In genomic region chr6:134245691-134246090, GRCh38 we compare ENCODE assay signal across 17 cellular contexts.
DNase-seq lines count a peak whose midpoint lies in the region; ATAC-seq and TF ChIP-seq lines count a peak whose summit lies in the region.
"Had no signal": no experiment of that assay in that cellular context is flagged by ENCODE, and none has a peak within 500 bp of the region (broad histone marks: within the 10 kb centered on the region; RNA-seq: fewer than 3 reads in every experiment).

No MANE protein-coding gene starts in this region.

- H3K27ac Mint-ChIP-seq in activated naive CD4-positive, alpha-beta T cell treated with anti-CD3 and anti-CD28 coated beads, Interleukin-2, amount 10 ng/mL, durations not matched to agents 7 days and 5 days = peak overlapping the region; percentile 64
- H3K27ac Mint-ChIP-seq in effector memory CD8-positive, alpha-beta T cell = peak overlapping the region; percentile 94
- H3K27ac Mint-ChIP-seq in stimulated activated effector memory CD8-positive, alpha-beta T cell treated with anti-CD3 and anti-CD28 coated beads, Interleukin-12 subunit alpha, Interleukin-12 subunit beta, amount 100 ng/mL, for 72 hours = peak overlapping the region; percentile 26

- no peak for TF ChIP-seq CTCF in RWPE1 (conservative IDR thresholded peaks at IDR 0.05; ENCODE audit: low read depth)

- H3K27me3 Mint-ChIP-seq in activated naive CD4-positive, alpha-beta T cell treated with anti-CD3 and anti-CD28 coated beads, Interleukin-2, amount 10 ng/mL, durations not matched to agents 7 days and 5 days = no peaks in the 10 kb centered on the region
- no peaks in the 10 kb centered on the region for H3K27me3 Mint-ChIP-seq in effector memory CD8-positive, alpha-beta T cell

- peaks cover 3% of the 10 kb centered on the region for H3K9me3 Mint-ChIP-seq in activated naive CD4-positive, alpha-beta T cell treated with anti-CD3 and anti-CD28 coated beads, Interleukin-2, amount 10 ng/mL, durations not matched to agents 7 days and 5 days
- H3K9me3 Mint-ChIP-seq in effector memory CD8-positive, alpha-beta T cell = peaks cover 0 to 9% of the 10 kb centered on the region in 2 donors
- H3K9me3 Mint-ChIP-seq in stimulated activated effector memory CD8-positive, alpha-beta T cell treated with anti-CD3 and anti-CD28 coated beads, Interleukin-12 subunit alpha, Interleukin-12 subunit beta, amount 100 ng/mL, for 72 hours = peaks cover 6% of the 10 kb centered on the region

- POLR2A ChIA-PET in RWPE1 (lab: Yijun Ruan, JAX; ENCODE audit: low non-redundant PET) = no interaction called here

- peaks cover 77% of the 10 kb centered on the region for H3K4me1 Mint-ChIP-seq in activated naive CD4-positive, alpha-beta T cell treated with anti-CD3 and anti-CD28 coated beads, Interleukin-2, amount 10 ng/mL, durations not matched to agents 7 days and 5 days
- H3K4me1 Mint-ChIP-seq in effector memory CD8-positive, alpha-beta T cell (ENCODE audit: low read depth in 2 of 2) = peaks cover 34 to 42% of the 10 kb centered on the region in 2 donors
- H3K4me1 Mint-ChIP-seq in stimulated activated effector memory CD8-positive, alpha-beta T cell treated with anti-CD3 and anti-CD28 coated beads, Interleukin-12 subunit alpha, Interleukin-12 subunit beta, amount 100 ng/mL, for 72 hours = peaks cover 43% of the 10 kb centered on the region

- no peak overlapping the region for H3K4me3 Mint-ChIP-seq in activated naive CD4-positive, alpha-beta T cell treated with anti-CD3 and anti-CD28 coated beads, Interleukin-2, amount 10 ng/mL, durations not matched to agents 7 days and 5 days
- no peak overlapping the region for H3K4me3 Mint-ChIP-seq in effector memory CD8-positive, alpha-beta T cell
- no peak overlapping the region for H3K4me3 Mint-ChIP-seq in stimulated activated effector memory CD8-positive, alpha-beta T cell treated with anti-CD3 and anti-CD28 coated beads, Interleukin-12 subunit alpha, Interleukin-12 subunit beta, amount 100 ng/mL, for 72 hours
- H3K4me3 Mint-ChIP-seq: activated T-cell treated with anti-CD3 and anti-CD28 coated beads, Interleukin-2, amount 50 U/mL, for 72 hours had no signal

- CTCF ChIA-PET in activated naive CD4-positive, alpha-beta T cell treated with anti-CD3 and anti-CD28 coated beads, Interleukin-2, amount 10 ng/mL, durations not matched to agents 7 days and 5 days (lab: Charles Lee) = interaction anchor here (1.0 kb wide), 1 partner anchor 899 kb away, joined by 4 read pairs; no protein-coding TSS in a partner anchor
- CTCF ChIA-PET in RWPE1 (lab: Yijun Ruan, JAX) = no interaction called here

- H3K36me3 Mint-ChIP-seq in activated naive CD4-positive, alpha-beta T cell treated with anti-CD3 and anti-CD28 coated beads, Interleukin-2, amount 10 ng/mL, durations not matched to agents 7 days and 5 days = peaks cover 28% of the 10 kb centered on the region
- no peaks in the 10 kb centered on the region for H3K36me3 Mint-ChIP-seq in effector memory CD8-positive, alpha-beta T cell (ENCODE audit: insufficient read depth)
- H3K36me3 Mint-ChIP-seq in stimulated activated effector memory CD8-positive, alpha-beta T cell treated with anti-CD3 and anti-CD28 coated beads, Interleukin-12 subunit alpha, Interleukin-12 subunit beta, amount 100 ng/mL, for 72 hours = peaks cover 3% of the 10 kb centered on the region

- ATAC-seq in effector memory CD8-positive, alpha-beta T cell (replicated peaks) = no peak
- ATAC-seq in stimulated activated effector memory CD8-positive, alpha-beta T cell treated with anti-CD3 and anti-CD28 coated beads, Interleukin-12 subunit alpha, Interleukin-12 subunit beta, amount 100 ng/mL, for 72 hours = no peak
- ATAC-seq in HG03521 (IDR thresholded peaks at IDR 0.05; ENCODE audit: unreplicated experiment) = no peak
- ATAC-seq in GM18519 (IDR thresholded peaks at IDR 0.05; ENCODE audit: low FRiP score, unreplicated experiment) = no peak
- ATAC-seq: activated T-cell treated with anti-CD3 and anti-CD28 coated beads, Interleukin-2, amount 50 U/mL, for 72 hours had no signal

- DNase-seq in activated naive CD4-positive, alpha-beta T cell treated with anti-CD3 and anti-CD28 coated beads, Interleukin-2, amount 10 ng/mL, durations not matched to agents 7 days and 5 days = no peak
- DNase-seq in activated naive CD4-positive, alpha-beta T cell treated with Interleukin-2 at 50 U/mL for 16 hours = no peak
- DNase-seq in RWPE1 (ENCODE audit: low spot score) = no peak
- DNase-seq in effector memory CD8-positive, alpha-beta T cell = no peak
- no peak for DNase-seq in stimulated activated effector memory CD8-positive, alpha-beta T cell treated with anti-CD3 and anti-CD28 coated beads, Interleukin-12 subunit alpha, Interleukin-12 subunit beta, amount 100 ng/mL, for 72 hours (ENCODE audit: low spot score in 2 of 2)
- DNase-seq in hypothalamus (lab: John Stamatoyannopoulos, UW) = no peak
- DNase-seq: activated CD4-positive, alpha-beta T cell treated with anti-CD3 and anti-CD28 coated beads, Interleukin-2, amount 50 U/mL, for 48 hours; activated T-cell treated with anti-CD3 and anti-CD28 coated beads, Interleukin-2, amount 50 U/mL, for 72 hours; amygdala; COR-L47; NCI-H2029 treated with DMSO at 0.1 percent for 48 hours; NCI-H524; nucleus accumbens had no signal

- H3K27ac ChIP-seq in RWPE1 = peak overlapping the region; percentile 47; the same call in 1 of the 2 replicates
- H3K27ac ChIP-seq: right atrium auricular region, SJSA1 had no signal

Comparison
In these comparisons a context has a peak if more than half of its experiments do, and no peak if none do; other contexts are left out.
1. H3K27ac Mint-ChIP-seq: peak in every context shown above with its lines; median percentile 94 in effector memory CD8-positive, alpha-beta T cell; 64 in activated naive CD4-positive, alpha-beta T cell treated with anti-CD3 and anti-CD28 coated beads, Interleukin-2, amount 10 ng/mL, durations not matched to agents 7 days and 5 days; 26 in stimulated activated effector memory CD8-positive, alpha-beta T cell treated with anti-CD3 and anti-CD28 coated beads, Interleukin-12 subunit alpha, Interleukin-12 subunit beta, amount 100 ng/mL, for 72 hours.